Comparison of ENCODE assay signal across 22 cellular contexts in genomic region chr3:63814300-63814699, GRCh38. TPM values are rescaled to one million over a fixed set of nuclear protein-coding genes. Genes with fewer than 3 reads are reported as not detected.
DNase-seq lines count a peak whose midpoint lies in the region; ATAC-seq, FAIRE-seq and TF ChIP-seq lines count a peak whose summit lies in the region.
"Had no signal": no experiment of that assay in that cellular context is flagged by ENCODE, and none has a peak within 500 bp of the region (broad histone marks: within the 10 kb centered on the region; RNA-seq: fewer than 3 reads in every experiment).

No MANE protein-coding gene starts in this region.

- peaks cover 0 to 11% (median 4%) of the 10 kb centered on the region in 3 donors for H3K36me3 Mint-ChIP-seq in immature natural killer cell
- H3K36me3 Mint-ChIP-seq in type B pancreatic cell, result no peaks in the 10 kb centered on the region

- H3K27me3 ChIP-seq in GM12878 (replicated peaks in 1 of 2; ENCODE audit: control insufficient read depth in 2 of 2, insufficient read depth in 2 of 2, low read length in 1 of 2), result no peaks in the 10 kb centered on the region
- H3K27me3 ChIP-seq: ascending aorta, colonic mucosa, heart left ventricle, stomach had no signal

- SMC1A ChIA-PET in GM12878 (lab: Charles Lee; ENCODE audit: uncharacterized antibody, unreplicated experiment), result interaction anchor here (1.9 kb wide), 1 partner anchor 465 kb away, joined by 6 read pairs; no protein-coding TSS in a partner anchor

- no peak overlapping the region for H3K4me3 ChIP-seq in GM12878
- H3K4me3 ChIP-seq: ascending aorta, colonic mucosa, heart left ventricle, stomach had no signal

- H4K20me1 ChIP-seq in GM12878 (ENCODE audit: control insufficient read depth, insufficient read depth), result no peaks in the 10 kb centered on the region

- no TSS peak for BruUV-seq in GM12878 (replicated peaks; lab: Mats Ljungman, UMichigan)

- H3K9ac ChIP-seq in GM12878 (ENCODE audit: control insufficient read depth, insufficient read depth, low read length), result no peak overlapping the region

- no peaks in the 10 kb centered on the region for H3K36me3 ChIP-seq in GM12878 (ENCODE audit: control insufficient read depth in 2 of 2, insufficient read depth in 2 of 2, low read length in 1 of 2)
- H3K36me3 ChIP-seq: ascending aorta, colonic mucosa, heart left ventricle, stomach had no signal

- FAIRE-seq in GM12878 (lab: Jason Lieb, UNC), result no peak
- FAIRE-seq: RCC 7860, urothelium cell line had no signal

- WGBS in GM12878 (ENCODE audit: insufficient coverage, insufficient replicate concordance, low lambda C conversion rate, missing lambda C conversion rate), result 100% methylated on average over 2 of the region's 2 CpGs

- H3K4me3 Mint-ChIP-seq in immature natural killer cell, result peak overlapping the region in 3 of 5 donors; percentile 14 to 30 (median 15)
- H3K4me3 Mint-ChIP-seq in type B pancreatic cell, result no peak overlapping the region
- H3K4me3 Mint-ChIP-seq: activated CD4-positive, alpha-beta T cell treated with anti-CD3 and anti-CD28 coated beads, Interleukin-2, amount 10 ng/mL, durations not matched to agents 7 days and 5 days; CD4-positive, CD25-positive, alpha-beta regulatory T cell; mesothelial cell of epicardium; neural crest cell had no signal

- H3K9me3 ChIP-seq in GM12878 (replicated peaks; ENCODE audit: control insufficient read depth, insufficient read depth, low read length), result no peaks in the 10 kb centered on the region
- H3K9me3 ChIP-seq: ascending aorta, colonic mucosa, heart left ventricle, stomach had no signal

- H3K4me1 ChIP-seq in GM12878 (ENCODE audit: control insufficient read depth, insufficient read depth, low read length), result no peaks in the 10 kb centered on the region
- H3K4me1 ChIP-seq: ascending aorta, colonic mucosa had no signal

- no peak overlapping the region for H3K4me2 ChIP-seq in GM12878 (ENCODE audit: control insufficient read depth, insufficient read depth)

- TF ChIP-seq CTCF in GM12878 (IDR thresholded peaks at IDR 0.05 in 2 of 3, conservative IDR thresholded peaks at IDR 0.05 in 1 of 3; ENCODE audit: control insufficient read depth in 2 of 3, extremely low read depth in 1 of 3, insufficient read depth in 1 of 3, low read depth in 3 of 3, low read length in 3 of 3), result no peak
- no peak for TF ChIP-seq CTCF in type B pancreatic cell (conservative IDR thresholded peaks at IDR 0.05)

- POLR2A ChIA-PET in GM12878 (lab: Charles Lee), result no interaction called here

- TF ChIP-seq EP300 in GM12878 (IDR thresholded peaks at IDR 0.05; ENCODE audit: borderline replicate concordance in 1 of 2, control insufficient read depth in 1 of 2, low read depth in 2 of 2, low read length in 2 of 2), result no peak

- TF ChIP-seq POLR2A in GM12878 (IDR thresholded peaks at IDR 0.05; ENCODE audit: low read depth, low read length) (no peak), GM18505 (IDR thresholded peaks at IDR 0.05; ENCODE audit: borderline replicate concordance, extremely low read depth, insufficient read depth, insufficient read length) (no peak)

- H3K79me2 ChIP-seq in GM12878 (ENCODE audit: control insufficient read depth, insufficient read depth, low read length), result no peaks in the 10 kb centered on the region

- H3K27ac Mint-ChIP-seq in immature natural killer cell (peak overlapping the region in 2 of 6 donors; percentile 9 to 51), type B pancreatic cell (no peak overlapping the region)
- H3K27ac Mint-ChIP-seq: activated CD4-positive, alpha-beta T cell treated with anti-CD3 and anti-CD28 coated beads, Interleukin-2, amount 10 ng/mL, durations not matched to agents 7 days and 5 days; CD4-positive, CD25-positive, alpha-beta regulatory T cell; mesothelial cell of epicardium had no signal

- H2AFZ ChIP-seq in GM12878 (ENCODE audit: control insufficient read depth, low read depth, low read length), result no peak overlapping the region

- CTCF ChIA-PET in GM12878 (lab: Yijun Ruan, JAX), result interaction anchor here (1.3 to 2.5 kb wide), 2 partner anchors 180 to 464 kb away, joined by 3 to 12 read pairs; no protein-coding TSS in a partner anchor

- no peaks in the 10 kb centered on the region for H3K9me3 Mint-ChIP-seq in immature natural killer cell
- H3K9me3 Mint-ChIP-seq in type B pancreatic cell, result no peaks in the 10 kb centered on the region
- H3K9me3 Mint-ChIP-seq: activated CD4-positive, alpha-beta T cell treated with anti-CD3 and anti-CD28 coated beads, Interleukin-2, amount 10 ng/mL, durations not matched to agents 7 days and 5 days; CD4-positive, CD25-positive, alpha-beta regulatory T cell; mesothelial cell of epicardium; neural crest cell had no signal

- peak; percentile 27 for DNase-seq in Ammon's horn (ENCODE audit: low spot score)
- peak; percentile 59 for DNase-seq in MV-4-11 (lab: John Stamatoyannopoulos, UW)
- DNase-seq in GM12878 (ENCODE audit: low read depth, low spot score), result no peak
- peak in 2 of 3 donors; percentile 12 to 18 for DNase-seq in immature natural killer cell
- DNase-seq in type B pancreatic cell (ENCODE audit: extremely low spot score, unreplicated experiment), result no peak
- no peak for DNase-seq in left ventricle myocardium superior
- DNase-seq: activated CD4-positive, alpha-beta T cell treated with anti-CD3 and anti-CD28 coated beads, Interleukin-2, amount 10 ng/mL, durations not matched to agents 7 days and 5 days; CD4-positive, CD25-positive, alpha-beta regulatory T cell; colonic mucosa; DMS53; heart left ventricle; NCI-H2029; NCI-H526 treated with DMSO at 0.1 percent for 48 hours; stomach had no signal

- H3K4me1 Mint-ChIP-seq in immature natural killer cell (peaks cover 19 to 31% of the 10 kb centered on the region in 2 donors), type B pancreatic cell (ENCODE audit: unreplicated experiment) (peaks cover 11% of the 10 kb centered on the region)
- H3K4me1 Mint-ChIP-seq: activated CD4-positive, alpha-beta T cell treated with anti-CD3 and anti-CD28 coated beads, Interleukin-2, amount 10 ng/mL, durations not matched to agents 7 days and 5 days had no signal

- ATAC-seq in GM12878 (no peak), GM18505 (IDR thresholded peaks at IDR 0.05; ENCODE audit: unreplicated experiment) (no peak), left ventricle myocardium superior (no peak), HG03175 (IDR thresholded peaks at IDR 0.05; ENCODE audit: unreplicated experiment) (no peak)
- ATAC-seq: heart left ventricle had no signal

- intact Hi-C loops in GM12878 (cut with micrococcal nuclease; ENCODE audit: unreplicated experiment), result loop anchor here (10.0 kb wide), 1 partner anchor 139 kb away; no protein-coding TSS in a partner anchor
- intact Hi-C loops in left ventricle myocardium superior (cut with micrococcal nuclease), result no loop called here

- in situ Hi-C loops in GM12878 (cut with MboI), result loop anchor here (25.0 kb wide), 1 partner anchor 1202 kb away; no protein-coding TSS in a partner anchor

- H3K27me3 Mint-ChIP-seq in immature natural killer cell (ENCODE audit: low read depth in 3 of 3), result peaks cover 0 to 2% (median 0%) of the 10 kb centered on the region in 3 donors
- H3K27me3 Mint-ChIP-seq in type B pancreatic cell, result no peaks in the 10 kb centered on the region
- H3K27me3 Mint-ChIP-seq: activated CD4-positive, alpha-beta T cell treated with anti-CD3 and anti-CD28 coated beads, Interleukin-2, amount 10 ng/mL, durations not matched to agents 7 days and 5 days; CD4-positive, CD25-positive, alpha-beta regulatory T cell had no signal

- H3K27ac ChIP-seq in GM12878 (ENCODE audit: control insufficient read depth, insufficient read depth), result no peak overlapping the region
- H3K27ac ChIP-seq: ascending aorta, colonic mucosa, heart left ventricle, stomach had no signal

- RAD21 ChIA-PET in GM12878 (lab: Charles Lee; ENCODE audit: unreplicated experiment), result no interaction called here

- no peak for TF ChIP-seq RAD21 in GM12878 (IDR thresholded peaks at IDR 0.05; ENCODE audit: insufficient read depth, low read depth, low read length)

RNA-seq across cellular contexts. Expression of gene C3orf49, which starts 4.8 kb away (rescaled TPM):
- not detected in 2 replicates for total RNA-seq in GM12878 (2013; cell fraction: nucleolus; rRNA removed)
- total RNA-seq in GM12878 (2014; rRNA removed), result not detected in 2 replicates
- total RNA-seq in GM12878 (2014; rRNA removed; fragmentation: Illumina TruSeq; extraction: Trizol), result not detected in 2 replicates
- total RNA-seq in GM12878 (2021), result not detected in 2 replicates
- polyA plus RNA-seq in GM12878 (2011; ENCODE audit: low read depth), result not detected
- polyA plus RNA-seq in GM12878 (2011; rRNA removed), result not detected in 2 replicates
- polyA plus RNA-seq in GM12878 (2011; cell fraction: cytosol; rRNA removed), result not detected in 2 replicates
- polyA plus RNA-seq in GM12878 (2011; cell fraction: nucleus; rRNA removed), result not detected in 2 replicates
- polyA plus RNA-seq in GM12878 (2012), result not detected in 2 replicates
- not detected in 2 replicates for polyA plus RNA-seq in GM12878 (2014; fragmentation: Illumina TruSeq; extraction: Trizol)
- polyA plus RNA-seq in GM12878 (2014; fragmentation: Nextera tagmentation; extraction: Ambion mirVana), result not detected
- polyA plus RNA-seq in GM12878 (2014; rRNA removed), result not detected in 2 replicates
- polyA plus RNA-seq in GM12878 (2016; fragmentation: Nextera tagmentation; extraction: Ambion mirVana), result under 1 TPM in 1 of 2 experiments, not detected in 1; 0.21 TPM
- not detected in 2 replicates for polyA minus RNA-seq in GM12878 (2011; rRNA and poly(A)+ RNA removed)
- polyA minus RNA-seq in GM12878 (2011; cell fraction: cytosol; rRNA and poly(A)+ RNA removed), result not detected in 2 replicates
- not detected in 2 replicates for polyA minus RNA-seq in GM12878 (2011; cell fraction: nucleus; rRNA and poly(A)+ RNA removed)
- not detected for polyA plus RNA-seq in immature natural killer cell
- not detected in 2 replicates for total RNA-seq in type B pancreatic cell (ENCODE audit: low replicate concordance)
- not detected for total RNA-seq in left ventricle myocardium superior
- total RNA-seq: activated CD4-positive, alpha-beta T cell treated with anti-CD3 and anti-CD28 coated beads, Interleukin-2, amount 10 ng/mL, durations not matched to agents 7 days and 5 days; ascending aorta; CD4-positive, CD25-positive, alpha-beta regulatory T cell; colonic mucosa; heart left ventricle; mesothelial cell of epicardium; neural crest cell; stomach had no signal
- polyA plus RNA-seq: CD4-positive, CD25-positive, alpha-beta regulatory T cell; esophagus; heart left ventricle; stomach had no signal

RNA-seq across cellular contexts. Expression of gene THOC7, which starts 49.3 kb away (rescaled TPM):
- total RNA-seq in GM12878 (2013; cell fraction: nucleolus; rRNA removed), result 10.9 and 13.6 TPM in 2 replicates
- 61.7 and 73.8 TPM in 2 replicates for total RNA-seq in GM12878 (2014; rRNA removed)
- total RNA-seq in GM12878 (2014; rRNA removed; fragmentation: Illumina TruSeq; extraction: Trizol), result 129 and 138 TPM in 2 replicates
- total RNA-seq in GM12878 (2021), result 100 and 101 TPM in 2 replicates
- 62.5 TPM for polyA plus RNA-seq in GM12878 (2011; ENCODE audit: low read depth)
- 81.0 and 147 TPM in 2 replicates for polyA plus RNA-seq in GM12878 (2011; rRNA removed)
- polyA plus RNA-seq in GM12878 (2011; cell fraction: cytosol; rRNA removed), result 24.3 and 29.7 TPM in 2 replicates
- 20.1 and 20.9 TPM in 2 replicates for polyA plus RNA-seq in GM12878 (2011; cell fraction: nucleus; rRNA removed)
- 91.1 and 97.6 TPM in 2 replicates for polyA plus RNA-seq in GM12878 (2012)
- 167 and 206 TPM in 2 replicates for polyA plus RNA-seq in GM12878 (2014; fragmentation: Illumina TruSeq; extraction: Trizol)
- 100 to 1,000 TPM; 227 to 269 TPM for polyA plus RNA-seq in GM12878 (2014; fragmentation: Nextera tagmentation; extraction: Ambion mirVana)
- 97.9 and 108 TPM in 2 replicates for polyA plus RNA-seq in GM12878 (2014; rRNA removed)
- polyA plus RNA-seq in GM12878 (2016; fragmentation: Nextera tagmentation; extraction: Ambion mirVana), result 100 to 1,000 TPM; 146 to 157 TPM
- 7.2 and 18.1 TPM in 2 replicates for polyA minus RNA-seq in GM12878 (2011; rRNA and poly(A)+ RNA removed)
- polyA minus RNA-seq in GM12878 (2011; cell fraction: cytosol; rRNA and poly(A)+ RNA removed), result 7.9 and 10.6 TPM in 2 replicates
- 4.0 and 4.5 TPM in 2 replicates for polyA minus RNA-seq in GM12878 (2011; cell fraction: nucleus; rRNA and poly(A)+ RNA removed)
- polyA plus RNA-seq in immature natural killer cell, result 100 to 1,000 TPM in 1 of 3 donors, 10 to 100 TPM in 2; 92.0 to 133 (median 98.0) TPM
- 48.3 and 53.0 TPM in 2 replicates for total RNA-seq in type B pancreatic cell (ENCODE audit: low replicate concordance)
- total RNA-seq in left ventricle myocardium superior, result 82.5 TPM

RNA-seq across cellular contexts. Expression of gene ATXN7, which starts 49.4 kb away (rescaled TPM):
- total RNA-seq in GM12878 (2013; cell fraction: nucleolus; rRNA removed), result 130 and 152 TPM in 2 replicates
- total RNA-seq in GM12878 (2014; rRNA removed) (8.5 and 13.7 TPM in 2 replicates), GM12878 (2014; rRNA removed; fragmentation: Illumina TruSeq; extraction: Trizol) (16.1 and 18.1 TPM in 2 replicates), GM12878 (2021) (16.7 and 24.6 TPM in 2 replicates), type B pancreatic cell (ENCODE audit: low replicate concordance) (18.6 and 19.8 TPM in 2 replicates), left ventricle myocardium superior (12.6 TPM)
- polyA plus RNA-seq in GM12878 (2011; ENCODE audit: low read depth), result 7.6 TPM
- polyA plus RNA-seq in GM12878 (2011; rRNA removed) (14.2 and 21.2 TPM in 2 replicates), GM12878 (2014; fragmentation: Illumina TruSeq; extraction: Trizol) (17.7 and 22.3 TPM in 2 replicates), GM12878 (2014; fragmentation: Nextera tagmentation; extraction: Ambion mirVana) (1 to 10 TPM; 1.5 to 3.2 TPM), GM12878 (2014; rRNA removed) (6.3 and 8.5 TPM in 2 replicates), GM12878 (2016; fragmentation: Nextera tagmentation; extraction: Ambion mirVana) (1 to 10 TPM in 1 of 2 experiments, under 1 TPM in 1; 0.83 to 1.2 TPM), immature natural killer cell (10 to 100 TPM in 1 of 3 donors, 1 to 10 TPM in 2; 5.5 to 11.3 (median 6.0) TPM)
- 20.9 and 22.0 TPM in 2 replicates for polyA plus RNA-seq in GM12878 (2011; cell fraction: cytosol; rRNA removed)
- 60.1 and 74.5 TPM in 2 replicates for polyA plus RNA-seq in GM12878 (2011; cell fraction: nucleus; rRNA removed)
- 6.1 and 7.0 TPM in 2 replicates for polyA plus RNA-seq in GM12878 (2012)
- 116 and 117 TPM in 2 replicates for polyA minus RNA-seq in GM12878 (2011; rRNA and poly(A)+ RNA removed)
- 13.5 and 13.6 TPM in 2 replicates for polyA minus RNA-seq in GM12878 (2011; cell fraction: cytosol; rRNA and poly(A)+ RNA removed)
- 97.0 and 146 TPM in 2 replicates for polyA minus RNA-seq in GM12878 (2011; cell fraction: nucleus; rRNA and poly(A)+ RNA removed)

Comparison
In these comparisons a context has a peak if more than half of its experiments do, and no peak if none do; other contexts are left out.
1. DNase-seq: peak in Ammon's horn (single experiment), MV-4-11 (single experiment) and immature natural killer cell (2 of 3); none in GM12878 (single experiment), type B pancreatic cell (single experiment) and left ventricle myocardium superior (single experiment).